ENCODE assay signal across 8 cellular contexts in genomic region chr9:112379177-112380101, GRCh38. TPM values are rescaled to one million over a fixed set of nuclear protein-coding genes. Genes with fewer than 3 reads are reported as not detected.
A peak's percentile ranks its signal among the peaks of the same experiment; 100 is the strongest.
DNase-seq lines count a peak whose midpoint lies in the region; ATAC-seq and TF ChIP-seq lines count a peak whose summit lies in the region.

No MANE protein-coding gene starts in this region.

- H3K27me3 ChIP-seq in mucosa of rectum (ENCODE audit: control insufficient read depth in 2 of 2, insufficient read depth in 2 of 2, low read length in 2 of 2): no peaks in the 10 kb centered on the region

- no peaks in the 10 kb centered on the region for H3K36me3 ChIP-seq in mucosa of rectum (ENCODE audit: control insufficient read depth in 2 of 2, insufficient read depth in 2 of 2, low read length in 2 of 2)

- no peaks in the 10 kb centered on the region for H3K9me3 Mint-ChIP-seq in IgD-negative memory B cell

- H3K4me1 ChIP-seq in mucosa of rectum (ENCODE audit: control insufficient read depth in 2 of 2, insufficient read depth in 2 of 2, low read length in 2 of 2): peaks cover 8 to 18% of the 10 kb centered on the region in 2 donors

- H3K27ac ChIP-seq in mucosa of rectum (ENCODE audit: low read depth in 2 of 2, low read length in 2 of 2): peak overlapping the region; percentile 98 to 99

- peaks cover 2% of the 10 kb centered on the region for H3K36me3 Mint-ChIP-seq in IgD-negative memory B cell

- peak; percentile 98 for TF ChIP-seq POLR2A in erythroblast (IDR thresholded peaks at IDR 0.05; ENCODE audit: low read length)

- H3K27me3 Mint-ChIP-seq in IgD-negative memory B cell: no peaks in the 10 kb centered on the region

- H3K4me3 Mint-ChIP-seq in IgD-negative memory B cell: peak overlapping the region; percentile 97 to 100 (median 99)

- H3K4me3 ChIP-seq in mucosa of rectum (ENCODE audit: low read length in 2 of 2): peak overlapping the region; percentile 90 to 96

- peak overlapping the region; percentile 95 to 96 for H3K9ac ChIP-seq in mucosa of rectum (ENCODE audit: low read depth in 1 of 2, low read length in 2 of 2)

- DNase-seq in DMS153 (lab: John Stamatoyannopoulos, UW) (peak; percentile 95), OCI-M1 (lab: John Stamatoyannopoulos, UW) (peak; percentile 99), erythroblast (lab: John Stamatoyannopoulos, UW) (peak; percentile 99)
- DNase-seq in activated T-cell treated with anti-CD3 and anti-CD28 coated beads, Interleukin-2, amount 50 U/mL, for 1 hour: peak; percentile 98
- peak; percentile 95 to 97 for DNase-seq in stimulated activated CD8-positive, alpha-beta memory T cell treated with anti-CD3 and anti-CD28 coated beads, Interleukin-4, amount 100 ng/mL, for 4 hours (ENCODE audit: low read depth in 2 of 2, low spot score in 1 of 2)

- peak overlapping the region; percentile 84 to 99 (median 95) for H3K27ac Mint-ChIP-seq in IgD-negative memory B cell

- ATAC-seq in GM21576 (IDR thresholded peaks at IDR 0.05; ENCODE audit: unreplicated experiment): peak; percentile 72

- H3K4me1 Mint-ChIP-seq in IgD-negative memory B cell: peaks cover 30 to 45% (median 36%) of the 10 kb centered on the region in 3 donors

- no peaks in the 10 kb centered on the region for H3K9me3 ChIP-seq in mucosa of rectum (ENCODE audit: control insufficient read depth in 2 of 2, low read length in 2 of 2)

RNA-seq across cellular contexts. Expression of gene HSDL2, which starts 0.5 kb away (rescaled TPM):
- 20.5 TPM for polyA plus RNA-seq in IgD-negative memory B cell

RNA-seq across cellular contexts. Expression of gene PTBP3, which starts 46.0 kb away (rescaled TPM):
- polyA plus RNA-seq in IgD-negative memory B cell: 32.7 TPM

Comparison
In these comparisons a context has a peak if more than half of its experiments do, and no peak if none do; other contexts are left out.
1. Peak in every context shown above with its lines: DNase-seq, ATAC-seq, H3K4me3 ChIP-seq and H3K27ac ChIP-seq.